In genomic region chrX:31353095-31353494, GRCh38 we compare ENCODE assay signal across 16 cellular contexts.
A peak's percentile ranks its signal among the peaks of the same experiment; 100 is the strongest.
DNase-seq lines count a peak whose midpoint lies in the region; ATAC-seq and TF ChIP-seq lines count a peak whose summit lies in the region.
"Had no signal": no experiment of that assay in that cellular context is flagged by ENCODE, and none has a peak within 500 bp of the region (broad histone marks: within the 10 kb centered on the region; RNA-seq: fewer than 3 reads in every experiment).

No MANE protein-coding gene starts in this region.

- H3F3A ChIP-seq in PC-9 (ENCODE audit: insufficient read depth, low read depth): peaks cover 24% of the 10 kb centered on the region

- CTCF ChIA-PET in PC-9 (lab: Charles Lee): no interaction called here

- H2BK5ac ChIP-seq in trophoblast cell (ENCODE audit: low read depth, low read length, poor library complexity): no peak overlapping the region

- H3K4me2 ChIP-seq in PC-9 (peak overlapping the region; percentile 58), trophoblast cell (ENCODE audit: low read length) (no peak overlapping the region)

- no CpG with 5 or more reads among the region's 4 CpGs for WGBS in trophoblast cell (ENCODE audit: extremely low coverage, insufficient coverage, insufficient read length)

- no TSS peak for BruUV-seq in PC-9 (replicated peaks; lab: Mats Ljungman, UMichigan)

- H2BK120ac ChIP-seq in trophoblast cell (ENCODE audit: insufficient read depth, low read length, poor library complexity): no peak overlapping the region

- no peaks in the 10 kb centered on the region for H3K36me3 ChIP-seq in PC-9 (ENCODE audit: low read depth)
- H3K36me3 ChIP-seq in trophoblast cell (ENCODE audit: control insufficient read depth in 1 of 2, insufficient read depth in 2 of 2, low read length in 2 of 2): no peaks in the 10 kb centered on the region
- H3K36me3 ChIP-seq: breast epithelium had no signal

- no peak overlapping the region for H3K23ac ChIP-seq in trophoblast cell (ENCODE audit: low read length)

- no peak overlapping the region for H4K12ac ChIP-seq in trophoblast cell (ENCODE audit: low read depth, low read length)

- no peak overlapping the region for H3K4me3 ChIP-seq in PC-9
- no peak overlapping the region for H3K4me3 ChIP-seq in trophoblast cell (ENCODE audit: low read depth, low read length)
- H3K4me3 ChIP-seq: breast epithelium, SK-N-MC had no signal

- H3K79me2 ChIP-seq in PC-9 (ENCODE audit: low read depth) (no peaks in the 10 kb centered on the region), trophoblast cell (ENCODE audit: control insufficient read depth, insufficient read depth, low read length, poor library complexity) (no peaks in the 10 kb centered on the region)

- POLR2A ChIA-PET in PC-9 (lab: Charles Lee; ENCODE audit: unreplicated experiment): no interaction called here

- H2AFZ ChIP-seq in PC-9: no peak overlapping the region
- no peak overlapping the region for H2AFZ ChIP-seq in trophoblast cell (ENCODE audit: insufficient read depth, low read length, poor library complexity)

- no peak overlapping the region for H3K14ac ChIP-seq in trophoblast cell (ENCODE audit: low read length)

- no peaks in the 10 kb centered on the region for H3K79me1 ChIP-seq in trophoblast cell (ENCODE audit: low read length)

- H3K18ac ChIP-seq in trophoblast cell (ENCODE audit: low read length): no peak overlapping the region

- no peak overlapping the region for H3K4ac ChIP-seq in trophoblast cell (ENCODE audit: low read depth, low read length)

- no peak overlapping the region for H2AK5ac ChIP-seq in trophoblast cell (ENCODE audit: low read length)

- TF ChIP-seq CTCF in PC-9 (conservative IDR thresholded peaks at IDR 0.05): no peak
- TF ChIP-seq CTCF in GM20000 (IDR thresholded peaks at IDR 0.05; ENCODE audit: extremely low read depth, missing control alignments): no peak

- intact Hi-C loops in PC-9 (cut with micrococcal nuclease; ENCODE audit: unreplicated experiment): no loop called here

- no peak overlapping the region for H2BK12ac ChIP-seq in trophoblast cell (ENCODE audit: low read length)

- no peaks in the 10 kb centered on the region for H3K9me3 ChIP-seq in PC-9 (ENCODE audit: insufficient read depth, low read depth)
- H3K9me3 ChIP-seq in trophoblast cell (ENCODE audit: insufficient read depth, low read depth, low read length): no peaks in the 10 kb centered on the region
- H3K9me3 ChIP-seq: breast epithelium had no signal

- H3K9ac ChIP-seq in trophoblast cell (ENCODE audit: low read length): no peak overlapping the region

- H3K27me3 ChIP-seq in PC-9 (ENCODE audit: insufficient read depth, low read depth): no peaks in the 10 kb centered on the region
- H3K27me3 ChIP-seq in trophoblast cell (ENCODE audit: insufficient read depth, low read length): no peaks in the 10 kb centered on the region

- H3K4me1 ChIP-seq in PC-9 (replicated peaks; ENCODE audit: insufficient read depth) (peaks cover 65% of the 10 kb centered on the region), trophoblast cell (ENCODE audit: control insufficient read depth in 1 of 2, insufficient read depth in 2 of 2, low read length in 2 of 2) (no peaks in the 10 kb centered on the region)
- H3K4me1 ChIP-seq: breast epithelium had no signal

- peak overlapping the region; percentile 67 for H3K27ac ChIP-seq in PC-9
- no peak overlapping the region for H3K27ac ChIP-seq in trophoblast cell (ENCODE audit: low read depth, low read length)
- H3K27ac ChIP-seq: epithelial cell of prostate, SK-N-MC had no signal

- ATAC-seq in GM18499 (IDR thresholded peaks at IDR 0.05; ENCODE audit: insufficient read depth, unreplicated experiment): peak; percentile 61
- ATAC-seq in esophagus mucosa: peak; percentile 57
- no peak for ATAC-seq in HG03280 (IDR thresholded peaks at IDR 0.05; ENCODE audit: unreplicated experiment)

- no peaks in the 10 kb centered on the region for H3K9me2 ChIP-seq in PC-9 (ENCODE audit: insufficient read depth)

- DNase-seq in PC-9 (peak; percentile 20 to 88), trophoblast cell (peak; percentile 43 to 72), ecto neural progenitor cell (ENCODE audit: low spot score) (no peak), NCI-H2171 treated with DMSO at 0.1 percent for 48 hours (lab: John Stamatoyannopoulos, UW) (no peak), GM20000 (ENCODE audit: low spot score) (no peak)
- DNase-seq: activated CD4-positive, CD25-positive, alpha-beta regulatory T cell; activated T-cell treated with anti-CD3 and anti-CD28 coated beads, Interleukin-2, amount 50 U/mL, for 48 hours; immature natural killer cell; NCI-H526; substantia nigra had no signal

- H4K8ac ChIP-seq in trophoblast cell (ENCODE audit: low read depth, low read length): no peak overlapping the region

- no peak overlapping the region for H4K91ac ChIP-seq in trophoblast cell (ENCODE audit: low read depth, low read length)

- H4K20me1 ChIP-seq in PC-9 (ENCODE audit: insufficient read depth): no peaks in the 10 kb centered on the region

Comparison
In these comparisons a context has a peak if more than half of its experiments do, and no peak if none do; other contexts are left out.
1. DNase-seq: peak in PC-9 (2 of 2) and trophoblast cell (2 of 2); none in ecto neural progenitor cell (single experiment), NCI-H2171 treated with DMSO at 0.1 percent for 48 hours (single experiment) and GM20000 (single experiment).